Comparison of ENCODE assay signal across 18 cellular contexts in the genomic region with DNA sequence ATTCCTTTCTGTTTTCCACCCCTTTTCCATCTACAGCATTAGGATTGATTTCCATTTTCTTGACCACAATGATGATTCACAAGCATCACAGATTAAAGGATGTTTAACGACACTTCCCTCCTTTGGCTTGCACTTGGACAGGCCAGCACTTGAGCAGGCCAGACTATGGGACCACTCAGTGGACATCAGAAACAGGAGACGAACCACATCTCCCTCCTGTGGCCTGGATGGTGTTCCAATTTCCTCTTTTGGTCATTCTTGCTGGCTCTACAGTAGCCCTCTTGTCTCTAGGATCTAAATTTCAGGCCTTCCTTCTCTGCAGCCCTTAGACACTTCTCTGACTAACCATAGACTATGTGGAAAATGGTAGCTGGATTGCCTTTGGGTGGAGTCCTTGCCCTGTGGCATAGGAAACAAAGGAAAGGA.
DNase-seq lines count a peak whose midpoint lies in the region; ATAC-seq, FAIRE-seq and TF ChIP-seq lines count a peak whose summit lies in the region.
"Had no signal": no experiment of that assay in that cellular context is flagged by ENCODE, and none has a peak within 500 bp of the region (broad histone marks: within the 10 kb centered on the region; RNA-seq: fewer than 3 reads in every experiment).

No MANE protein-coding gene starts in this region.

- FAIRE-seq in keratinocyte (lab: Jason Lieb, UNC): peak; percentile 79
- FAIRE-seq: D721Med, endothelial cell of umbilical vein, K562 had no signal

- no peaks in the 10 kb centered on the region for H3K9me2 ChIP-seq in PC-9 (ENCODE audit: insufficient read depth)

- no peaks in the 10 kb centered on the region for H3K4me1 ChIP-seq in keratinocyte (ENCODE audit: control insufficient read depth, extremely low read depth, insufficient read depth, low read length)
- no peaks in the 10 kb centered on the region for H3K4me1 ChIP-seq in tibial artery
- H3K4me1 ChIP-seq in PC-9 (replicated peaks; ENCODE audit: insufficient read depth): no peaks in the 10 kb centered on the region

- POLR2A ChIA-PET in PC-9 (lab: Charles Lee; ENCODE audit: unreplicated experiment): no interaction called here

- CTCF ChIA-PET in PC-9 (lab: Charles Lee): no interaction called here

- H3F3A ChIP-seq in PC-9 (ENCODE audit: insufficient read depth, low read depth): no peaks in the 10 kb centered on the region

- H3K79me2 ChIP-seq in keratinocyte (ENCODE audit: control insufficient read depth, insufficient read depth, low read length): no peaks in the 10 kb centered on the region
- no peaks in the 10 kb centered on the region for H3K79me2 ChIP-seq in PC-9 (ENCODE audit: low read depth)

- no peaks in the 10 kb centered on the region for H3K9me1 ChIP-seq in keratinocyte (ENCODE audit: control insufficient read depth, extremely low read depth, insufficient read depth, low read length)

- in situ Hi-C loops in astrocyte of the cerebellum (cut with HindIII; ENCODE audit: low sequenced_read_pairs): no loop called here

- dilution Hi-C loops in keratinocyte (cut with MboI; ENCODE audit: extremely low pct_ligation_motif_present, low sequenced_read_pairs): no loop called here

- H3K27ac ChIP-seq in keratinocyte (ENCODE audit: control insufficient read depth, insufficient read depth, low read length) (no peak overlapping the region), tibial artery (no peak overlapping the region), PC-9 (no peak overlapping the region)

- H3K4me2 ChIP-seq in keratinocyte (ENCODE audit: control insufficient read depth, extremely low read depth, insufficient read depth, low read depth, low read length): no peak overlapping the region
- H3K4me2 ChIP-seq in PC-9: no peak overlapping the region

- H4K20me1 ChIP-seq in keratinocyte (ENCODE audit: control insufficient read depth, extremely low read depth, insufficient read depth, low read length): no peaks in the 10 kb centered on the region
- no peaks in the 10 kb centered on the region for H4K20me1 ChIP-seq in PC-9 (ENCODE audit: insufficient read depth)

- TF ChIP-seq CTCF in AG09309 (IDR thresholded peaks at IDR 0.05; ENCODE audit: control insufficient read depth, insufficient read depth, low read depth, low read length, missing control alignments): peak; percentile 15
- peak; percentile 27 for TF ChIP-seq CTCF in HFF-Myc (IDR thresholded peaks at IDR 0.05; ENCODE audit: low read depth, low read length, missing control alignments)
- peak; percentile 47 for TF ChIP-seq CTCF in astrocyte of the cerebellum (IDR thresholded peaks at IDR 0.05; ENCODE audit: low read depth, low read length, missing control alignments)
- peak in 1 of 3 experiments; percentile 19 for TF ChIP-seq CTCF in keratinocyte (optimal IDR thresholded peaks at IDR 0.05 in 1 of 3, IDR thresholded peaks at IDR 0.05 in 1 of 3, conservative IDR thresholded peaks at IDR 0.05 in 1 of 3; ENCODE audit: extremely low read depth in 1 of 3, insufficient read depth in 2 of 3, low read length in 3 of 3)
- no peak for TF ChIP-seq CTCF in tibial artery (IDR thresholded peaks at IDR 0.05)
- TF ChIP-seq CTCF in PC-9 (conservative IDR thresholded peaks at IDR 0.05): no peak

- H3K9me3 ChIP-seq in keratinocyte (ENCODE audit: control insufficient read depth, low read depth, low read length) (no peaks in the 10 kb centered on the region), tibial artery (no peaks in the 10 kb centered on the region), PC-9 (ENCODE audit: insufficient read depth, low read depth) (no peaks in the 10 kb centered on the region)

- no peak overlapping the region for H2AFZ ChIP-seq in keratinocyte (ENCODE audit: control insufficient read depth, low read length)
- H2AFZ ChIP-seq in PC-9: no peak overlapping the region

- no peaks in the 10 kb centered on the region for H3K27me3 ChIP-seq in keratinocyte (ENCODE audit: control insufficient read depth, extremely low read depth, insufficient read depth, low read length)
- H3K27me3 ChIP-seq in tibial artery: no peaks in the 10 kb centered on the region
- H3K27me3 ChIP-seq in PC-9 (ENCODE audit: insufficient read depth, low read depth): no peaks in the 10 kb centered on the region

- intact Hi-C loops in tibial artery (cut with DNase I; ENCODE audit: low total_unique reads) (no loop called here), PC-9 (cut with micrococcal nuclease; ENCODE audit: unreplicated experiment) (loop anchor here (10.0 kb wide), 2 partner anchors 78 to 492 kb away; no protein-coding TSS in a partner anchor)

- DNase-seq in AG09309 (ENCODE audit: low read depth): peak; percentile 50
- peak; percentile 50 for DNase-seq in HFF-Myc (ENCODE audit: extremely low read depth, low read depth)
- peak; percentile 87 for DNase-seq in astrocyte of the cerebellum (ENCODE audit: low read depth)
- DNase-seq in keratinocyte (ENCODE audit: low read depth, low spot score): no peak
- DNase-seq in tibial artery: no peak
- no peak for DNase-seq in cortex of kidney (lab: John Stamatoyannopoulos, UW)
- no peak for DNase-seq in PC-9
- DNase-seq: ACHN; activated CD4-positive, alpha-beta memory T cell treated with anti-CD3 and anti-CD28 coated beads, Interleukin-2, amount 10 ng/mL, durations not matched to agents 7 days and 5 days; caudate nucleus; NCI-H1694 treated with DMSO at 0.1 percent for 48 hours; NCI-H82; T1000 had no signal

- H3K4me3 ChIP-seq in AG09309 (ENCODE audit: control insufficient read depth, low read depth, low read length) (no peak overlapping the region), HFF-Myc (replicated peaks; ENCODE audit: low read depth, low read length) (no peak overlapping the region), astrocyte of the cerebellum (ENCODE audit: low read depth, low read length) (no peak overlapping the region), keratinocyte (ENCODE audit: control insufficient read depth in 2 of 3, extremely low read depth in 1 of 3, insufficient read depth in 2 of 3, low read depth in 1 of 3, low read length in 3 of 3) (no peak overlapping the region), tibial artery (no peak overlapping the region), PC-9 (no peak overlapping the region)
- H3K4me3 ChIP-seq: K562 had no signal

- H3K9ac ChIP-seq in keratinocyte (ENCODE audit: control insufficient read depth, extremely low read depth, insufficient read depth, low read length): no peak overlapping the region

- no peak for ATAC-seq in HG03039 (IDR thresholded peaks at IDR 0.05; ENCODE audit: unreplicated experiment)
- ATAC-seq: K562, Right ventricle myocardium inferior had no signal

- H3K36me3 ChIP-seq in keratinocyte (ENCODE audit: control insufficient read depth in 2 of 2, extremely low read depth in 1 of 2, insufficient read depth in 2 of 2, low read length in 2 of 2): no peaks in the 10 kb centered on the region
- no peaks in the 10 kb centered on the region for H3K36me3 ChIP-seq in tibial artery
- H3K36me3 ChIP-seq in PC-9 (ENCODE audit: low read depth): no peaks in the 10 kb centered on the region

- BruUV-seq in PC-9 (replicated peaks; lab: Mats Ljungman, UMichigan): no TSS peak

Comparison
In these comparisons a context has a peak if more than half of its experiments do, and no peak if none do; other contexts are left out.
1. DNase-seq: peak in AG09309 (single experiment), HFF-Myc (single experiment) and astrocyte of the cerebellum (single experiment); none in keratinocyte (single experiment), tibial artery (0 of 2), cortex of kidney (single experiment) and PC-9 (0 of 2).
2. CTCF ChIP-seq: peak in AG09309 (single experiment), HFF-Myc (single experiment) and astrocyte of the cerebellum (single experiment); none in tibial artery (0 of 2) and PC-9 (single experiment).